ENCODE assay signal across 1 cellular context in genomic region chr19:15404780-15405211, GRCh38.
TF ChIP-seq lines count a peak whose summit lies in the region.

No MANE protein-coding gene starts in this region.

TF ChIP-seq in GM23338, 12 proteins besides CTCF, POLR2A, EP300 and RAD21:
- TF ChIP-seq POLR2AphosphoS5 (IDR thresholded peaks at IDR 0.05; ENCODE audit: low read depth) (no peak), ETS1 (IDR thresholded peaks at IDR 0.05) (no peak), NANOG (IDR thresholded peaks at IDR 0.05; ENCODE audit: borderline replicate concordance) (no peak), ZNF331 (CRISPR knock-in tag; IDR thresholded peaks at IDR 0.05; ENCODE audit: low read depth) (no peak), ZNF114 (CRISPR knock-in tag; IDR thresholded peaks at IDR 0.05) (no peak), JUNB (IDR thresholded peaks at IDR 0.05; ENCODE audit: unreplicated experiment) (no peak), EZH2 (IDR thresholded peaks at IDR 0.05; ENCODE audit: low read depth, unreplicated experiment) (no peak), ZNF462 (CRISPR knock-in tag; IDR thresholded peaks at IDR 0.05) (no peak), REST (IDR thresholded peaks at IDR 0.05; ENCODE audit: unreplicated experiment) (no peak), CREB1 (CRISPR knock-in tag; IDR thresholded peaks at IDR 0.05; ENCODE audit: low read depth) (no peak), STAT1 (IDR thresholded peaks at IDR 0.05; ENCODE audit: unreplicated experiment) (no peak), EZH2phosphoT487 (IDR thresholded peaks at IDR 0.05; ENCODE audit: unreplicated experiment) (no peak)
